ENCODE assay signal across 8 cellular contexts in the genomic region with DNA sequence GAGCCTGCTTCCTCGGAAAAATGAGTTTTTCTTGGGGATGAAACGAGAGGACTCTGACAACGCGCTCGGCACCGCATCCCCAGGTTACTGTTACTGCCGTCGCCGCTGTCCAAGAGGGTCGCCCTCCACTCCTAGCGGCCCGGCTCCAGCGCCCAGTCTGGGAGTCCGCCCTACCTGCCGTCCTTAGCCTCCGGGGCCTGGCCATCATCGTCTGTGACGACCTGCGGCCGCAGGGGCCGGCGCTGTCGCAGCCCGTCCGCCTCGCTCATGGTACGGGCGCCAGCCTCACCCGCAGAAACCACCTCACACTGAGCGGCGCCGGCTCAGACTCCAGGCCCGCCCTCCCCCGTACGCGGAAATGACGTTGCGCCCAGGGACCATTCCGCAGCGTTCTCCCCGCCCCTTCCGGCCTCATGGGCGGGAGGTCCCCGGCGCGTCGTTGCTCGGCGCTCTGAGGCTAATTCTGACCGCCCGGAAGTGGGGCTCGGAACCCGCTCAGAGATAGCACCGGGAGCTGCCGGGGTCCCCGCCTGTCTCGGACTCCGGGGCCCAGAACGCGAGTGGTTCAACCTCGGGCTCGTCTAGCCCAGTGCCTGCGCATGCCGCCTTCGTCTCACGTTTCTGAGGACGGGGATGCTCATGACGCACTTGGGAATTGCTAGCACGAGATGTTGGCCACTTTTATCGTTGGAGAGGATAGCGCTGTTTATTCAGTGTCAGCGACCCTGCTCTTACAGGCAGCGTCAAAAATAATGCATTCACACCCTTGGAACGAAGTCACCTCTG. TPM values are rescaled to one million over a fixed set of nuclear protein-coding genes. Genes with fewer than 3 reads are reported as not detected.
DNase-seq lines count a peak whose midpoint lies in the region; ATAC-seq and TF ChIP-seq lines count a peak whose summit lies in the region.

APMAP (minus strand) TSS at position 332 of the 786 bp plus-strand sequence; CDS start at position 269, 63 bp downstream.

- H3K27me3 ChIP-seq in HUES64 (ENCODE audit: insufficient read depth, low read length) (peaks cover 3% of the 10 kb centered on the region; the same call in 1 of the 2 replicates), OCI-LY3 (ENCODE audit: low read depth, low read length) (peaks cover 11% of the 10 kb centered on the region), mononuclear cell (ENCODE audit: insufficient read depth, low read length) (no peaks in the 10 kb centered on the region)

- whole genome bisulfite sequencing in HUES64: under 1% methylated on average over 74 of the region's 74 CpGs

- peaks cover 49% of the 10 kb centered on the region for H3K79me2 ChIP-seq in OCI-LY3 (ENCODE audit: low read length)

- peak within 1 kb of the TSS; percentile 91 for H2AFZ ChIP-seq in OCI-LY3 (ENCODE audit: low read depth, low read length)

- H3K4me3 ChIP-seq in HUES64 (ENCODE audit: low read length) (peak within 1 kb of the TSS; percentile 92), OCI-LY3 (ENCODE audit: low read length) (peak within 1 kb of the TSS; percentile 96), mononuclear cell (ENCODE audit: low read length) (peak within 1 kb of the TSS; percentile 83)

- no peak for TF ChIP-seq CTCF in OCI-LY3 (IDR thresholded peaks at IDR 0.05; ENCODE audit: low read depth, low read length)

- H3K9ac ChIP-seq in HUES64 (ENCODE audit: low read depth, low read length) (peak within 1 kb of the TSS; percentile 75), OCI-LY3 (ENCODE audit: low read length) (peak within 1 kb of the TSS; percentile 90)

- H3K36me3 ChIP-seq in HUES64 (ENCODE audit: insufficient read depth, low read length): no peaks in the 10 kb centered on the region
- H3K36me3 ChIP-seq in OCI-LY3 (replicated peaks; ENCODE audit: low read depth, low read length): peaks cover 4% of the 10 kb centered on the region

- peak within 1 kb of the TSS; percentile 87 for H3K4me2 ChIP-seq in OCI-LY3 (ENCODE audit: low read length)

- H3K27ac ChIP-seq in HUES64 (ENCODE audit: low read depth, low read length): peak within 1 kb of the TSS; percentile 78
- peak within 1 kb of the TSS; percentile 56 for H3K27ac ChIP-seq in OCI-LY3 (ENCODE audit: low read length)

- peak; percentile 91 for ATAC-seq in GM21515 (IDR thresholded peaks at IDR 0.05; ENCODE audit: unreplicated experiment)

- H3K4me1 ChIP-seq in HUES64 (ENCODE audit: insufficient read depth, low read length): peaks cover 19% of the 10 kb centered on the region
- peaks cover 36% of the 10 kb centered on the region for H3K4me1 ChIP-seq in OCI-LY3 (ENCODE audit: low read length)
- peaks cover 60% of the 10 kb centered on the region for H3K4me1 ChIP-seq in mononuclear cell (ENCODE audit: insufficient read depth, low read length)

- H3K9me3 ChIP-seq in HUES64 (ENCODE audit: insufficient read depth, low read depth, low read length) (no peaks in the 10 kb centered on the region), OCI-LY3 (ENCODE audit: insufficient read depth, low read length) (no peaks in the 10 kb centered on the region), mononuclear cell (ENCODE audit: low read depth, low read length) (no peaks in the 10 kb centered on the region)

- DNase-seq in DMS 273 treated with DMSO at 0.1 percent for 48 hours (lab: John Stamatoyannopoulos, UW) (peak; percentile 75), activated T-cell treated with anti-CD3 and anti-CD28 coated beads for 24 hours (ENCODE audit: low read depth) (peak; percentile 96), epidermal melanocyte (ENCODE audit: insufficient read length, low spot score) (peak; percentile 91)
- peak; percentile 91 to 94 for DNase-seq in stimulated activated CD8-positive, alpha-beta memory T cell treated with anti-CD3 and anti-CD28 coated beads, Interleukin-4, amount 100 ng/mL, for 1 hour (ENCODE audit: low read depth in 2 of 2, low spot score in 1 of 2)

- H4K20me1 ChIP-seq in OCI-LY3 (ENCODE audit: insufficient read depth, low read length): no peaks in the 10 kb centered on the region

RNA-seq across cellular contexts. Expression of gene APMAP, which starts in this region (rescaled TPM):
- 47.7 TPM for polyA plus RNA-seq in HUES64 (2013, experiment 1 of 2)
- 46.9 TPM for polyA plus RNA-seq in HUES64 (2013, experiment 2 of 2)
- 34.2 TPM for total RNA-seq in mononuclear cell

Comparison
In these comparisons a context has a peak if more than half of its experiments do, and no peak if none do; other contexts are left out.
1. Peak in every context shown above with its lines: DNase-seq, ATAC-seq, H3K4me3 ChIP-seq and H3K27ac ChIP-seq.